Comparison of ENCODE assay signal across 30 cellular contexts in genomic region chr18:36536426-36536825, GRCh38.
DNase-seq lines count a peak whose midpoint lies in the region; ATAC-seq, FAIRE-seq and TF ChIP-seq lines count a peak whose summit lies in the region.
"Had no signal": no experiment of that assay in that cellular context is flagged by ENCODE, and none has a peak within 500 bp of the region (broad histone marks: within the 10 kb centered on the region; RNA-seq: fewer than 3 reads in every experiment).

No MANE protein-coding gene starts in this region.

- TF ChIP-seq EP300 in GM12878 (IDR thresholded peaks at IDR 0.05; ENCODE audit: borderline replicate concordance in 1 of 2, control insufficient read depth in 1 of 2, low read depth in 2 of 2, low read length in 2 of 2) = no peak

- H3K27me3 Mint-ChIP-seq in naive thymus-derived CD8-positive, alpha-beta T cell = peaks cover 0 to 13% (median 8%) of the 10 kb centered on the region in 5 donors

- H3K27me3 ChIP-seq in DND-41 (ENCODE audit: insufficient read depth, low read length, poor library complexity) (no peaks in the 10 kb centered on the region), GM12878 (replicated peaks in 1 of 2; ENCODE audit: control insufficient read depth in 2 of 2, insufficient read depth in 2 of 2, low read length in 1 of 2) (no peaks in the 10 kb centered on the region)
- H3K27me3 ChIP-seq: colonic mucosa, esophagus squamous epithelium, suprapubic skin had no signal

- TF ChIP-seq CTCF in DND-41 (IDR thresholded peaks at IDR 0.05; ENCODE audit: borderline replicate concordance, extremely low read depth, low read length, poor library complexity, severe bottlenecking) = no peak
- no peak for TF ChIP-seq CTCF in GM12878 (IDR thresholded peaks at IDR 0.05 in 2 of 3, conservative IDR thresholded peaks at IDR 0.05 in 1 of 3; ENCODE audit: control insufficient read depth in 2 of 3, extremely low read depth in 1 of 3, insufficient read depth in 1 of 3, low read depth in 3 of 3, low read length in 3 of 3)

- H3K79me2 ChIP-seq in DND-41 (ENCODE audit: insufficient read depth, low read length) = no peaks in the 10 kb centered on the region
- no peaks in the 10 kb centered on the region for H3K79me2 ChIP-seq in GM12878 (ENCODE audit: control insufficient read depth, insufficient read depth, low read length)

- no peaks in the 10 kb centered on the region for H3K36me3 Mint-ChIP-seq in naive thymus-derived CD8-positive, alpha-beta T cell
- H3K36me3 Mint-ChIP-seq: CD8-positive, alpha-beta memory T cell; naive B cell; stimulated activated effector memory CD8-positive, alpha-beta T cell treated with anti-CD3 and anti-CD28 coated beads, Interleukin-12 subunit alpha, Interleukin-12 subunit beta, amount 100 ng/mL, for 72 hours had no signal

- H3K9me3 ChIP-seq in DND-41 (ENCODE audit: insufficient read depth, low read length, severe bottlenecking) (no peaks in the 10 kb centered on the region), GM12878 (replicated peaks; ENCODE audit: control insufficient read depth, insufficient read depth, low read length) (no peaks in the 10 kb centered on the region)
- H3K9me3 ChIP-seq: colonic mucosa, esophagus squamous epithelium, HAP-1, SK-N-SH, spleen, suprapubic skin had no signal

- H2AFZ ChIP-seq in DND-41 (ENCODE audit: low read depth, low read length) = no peak overlapping the region
- H2AFZ ChIP-seq in GM12878 (ENCODE audit: control insufficient read depth, low read depth, low read length) = no peak overlapping the region

- H3K9me3 Mint-ChIP-seq in naive thymus-derived CD8-positive, alpha-beta T cell = no peaks in the 10 kb centered on the region
- H3K9me3 Mint-ChIP-seq: activated CD4-positive, alpha-beta T cell treated with anti-CD3 and anti-CD28 coated beads, Interleukin-2, amount 10 ng/mL, durations not matched to agents 24 days and 14 days; activated T-cell treated with anti-CD3 and anti-CD28 coated beads, Interleukin-2, amount 50 U/mL, for 4 hours; endodermal cell; stimulated activated effector memory CD8-positive, alpha-beta T cell treated with anti-CD3 and anti-CD28 coated beads, Interleukin-12 subunit alpha, Interleukin-12 subunit beta, amount 100 ng/mL, for 72 hours had no signal

- H3K9ac ChIP-seq in DND-41 (ENCODE audit: low read depth, low read length) (no peak overlapping the region), GM12878 (ENCODE audit: control insufficient read depth, insufficient read depth, low read length) (no peak overlapping the region)
- H3K9ac ChIP-seq: SK-N-SH had no signal

- TF ChIP-seq RAD21 in GM12878 (IDR thresholded peaks at IDR 0.05; ENCODE audit: insufficient read depth, low read depth, low read length) = no peak

- H3K27ac Mint-ChIP-seq in naive thymus-derived CD8-positive, alpha-beta T cell = no peak overlapping the region
- H3K27ac Mint-ChIP-seq: activated CD4-positive, alpha-beta T cell treated with anti-CD3 and anti-CD28 coated beads, Interleukin-2, amount 10 ng/mL, durations not matched to agents 24 days and 14 days; CD8-positive, alpha-beta memory T cell; endodermal cell; naive B cell; stimulated activated effector memory CD8-positive, alpha-beta T cell treated with anti-CD3 and anti-CD28 coated beads, Interleukin-12 subunit alpha, Interleukin-12 subunit beta, amount 100 ng/mL, for 72 hours; T-helper 17 cell had no signal

- SMC1A ChIA-PET in GM12878 (lab: Charles Lee; ENCODE audit: uncharacterized antibody, unreplicated experiment) = interaction anchor here (0.5 to 2.7 kb wide), 9 partner anchors 11 to 410 kb away, joined by 3 to 14 read pairs (median 5); no protein-coding TSS in a partner anchor

- H3K36me3 ChIP-seq in DND-41 (ENCODE audit: insufficient read depth, low read length) (no peaks in the 10 kb centered on the region), GM12878 (ENCODE audit: control insufficient read depth in 2 of 2, insufficient read depth in 2 of 2, low read length in 1 of 2) (no peaks in the 10 kb centered on the region; a peak in 2 of 4 replicates)
- H3K36me3 ChIP-seq: colonic mucosa, esophagus squamous epithelium, HAP-1, spleen, suprapubic skin had no signal

- no peak overlapping the region for H3K27ac ChIP-seq in DND-41 (ENCODE audit: low read length)
- no peak overlapping the region for H3K27ac ChIP-seq in GM12878 (ENCODE audit: control insufficient read depth, insufficient read depth)
- H3K27ac ChIP-seq: colonic mucosa, esophagus squamous epithelium, RWPE1, spleen, suprapubic skin had no signal

- in situ Hi-C loops in GM12878 (cut with MboI) = no loop called here

- WGBS in GM12878 (ENCODE audit: insufficient coverage, insufficient replicate concordance, low lambda C conversion rate, missing lambda C conversion rate) = 52% methylated on average over 4 of the region's 4 CpGs

- no peak overlapping the region for H3K4me3 ChIP-seq in DND-41 (ENCODE audit: low read depth in 1 of 2, low read length in 2 of 2)
- no peak overlapping the region for H3K4me3 ChIP-seq in GM12878
- H3K4me3 ChIP-seq: colonic mucosa, esophagus squamous epithelium, HAP-1, spleen, suprapubic skin had no signal

- no peak for FAIRE-seq in GM12878 (lab: Jason Lieb, UNC)
- FAIRE-seq: bronchial epithelial cell, frontal cortex, GM12892 had no signal

- no peak overlapping the region for H3K4me2 ChIP-seq in DND-41 (ENCODE audit: insufficient read depth, low read length)
- no peak overlapping the region for H3K4me2 ChIP-seq in GM12878 (ENCODE audit: control insufficient read depth, insufficient read depth)
- H3K4me2 ChIP-seq: SK-N-SH had no signal

- RAD21 ChIA-PET in GM12878 (lab: Charles Lee; ENCODE audit: unreplicated experiment) = interaction anchor here (0.9 to 1.2 kb wide), 2 partner anchors 24 to 29 kb away, joined by 3 to 6 read pairs; no protein-coding TSS in a partner anchor

- CTCF ChIA-PET in GM12878 (lab: Yijun Ruan, JAX) = interaction anchor here (1.1 to 1.2 kb wide), 4 partner anchors 8 to 239 kb away, joined by 3 to 6 read pairs (median 4); no protein-coding TSS in a partner anchor

- no TSS peak for BruUV-seq in GM12878 (replicated peaks; lab: Mats Ljungman, UMichigan)

- intact Hi-C loops in GM12878 (cut with micrococcal nuclease; ENCODE audit: unreplicated experiment) = no loop called here

- ATAC-seq in DND-41 (ENCODE audit: insufficient read depth, low read depth) (0 out of 3 replicates have a peak, but pooled peaks have one; percentile 39), GM12878 (peak; percentile 17; the same call in 1 of the 3 replicates)
- no peak for ATAC-seq in naive thymus-derived CD8-positive, alpha-beta T cell
- ATAC-seq: activated T-cell treated with anti-CD3 and anti-CD28 coated beads, Interleukin-2, amount 50 U/mL, for 4 hours; left lobe of liver; stimulated activated effector memory CD8-positive, alpha-beta T cell treated with anti-CD3 and anti-CD28 coated beads, Interleukin-12 subunit alpha, Interleukin-12 subunit beta, amount 100 ng/mL, for 72 hours; T-helper 17 cell had no signal

- POLR2A ChIA-PET in GM12878 (lab: Charles Lee) = interaction anchor here (1.2 kb wide), 2 partner anchors 28 to 79 kb away, joined by 3 to 5 read pairs; no protein-coding TSS in a partner anchor
- POLR2A ChIA-PET in naive thymus-derived CD8-positive, alpha-beta T cell (lab: Charles Lee) = no interaction called here

- no peak for TF ChIP-seq POLR2A in GM12878 (IDR thresholded peaks at IDR 0.05; ENCODE audit: low read depth, low read length)

- DNase-seq in NCI-H146 (lab: John Stamatoyannopoulos, UW) (peak; percentile 37), NCI-H146 treated with DMSO at 0.1 percent for 48 hours (lab: John Stamatoyannopoulos, UW; ENCODE audit: unreplicated experiment) (no peak), DND-41 (no peak), NCI-H2171 (lab: John Stamatoyannopoulos, UW) (peak; percentile 83), GM12878 (ENCODE audit: low read depth, low spot score) (no peak), NCI-H2029 treated with DMSO at 0.1 percent for 48 hours (lab: John Stamatoyannopoulos, UW) (no peak), amygdala (lab: John Stamatoyannopoulos, UW) (no peak)
- no peak for DNase-seq in naive thymus-derived CD8-positive, alpha-beta T cell
- DNase-seq: 8988T; activated CD4-positive, alpha-beta T cell treated with anti-CD3 and anti-CD28 coated beads, Interleukin-2, amount 10 ng/mL, durations not matched to agents 24 days and 14 days; activated naive CD4-positive, alpha-beta T cell; activated T-cell treated with anti-CD3 and anti-CD28 coated beads, Interleukin-2, amount 50 U/mL, for 4 hours; CD8-positive, alpha-beta memory T cell; colonic mucosa; endodermal cell; esophagus squamous epithelium; naive B cell; NCI-H1092 treated with DMSO at 0.1 percent for 48 hours; SK-N-SH; spleen; stimulated activated CD4-positive, alpha-beta T cell treated with anti-CD3 and anti-CD28 coated beads, Interleukin-2, amount 100 ng/mL, for 48 hours; T-helper 17 cell had no signal

- H3K4me1 ChIP-seq in DND-41 (ENCODE audit: insufficient read depth, low read length) = no peaks in the 10 kb centered on the region
- no peaks in the 10 kb centered on the region for H3K4me1 ChIP-seq in GM12878 (ENCODE audit: control insufficient read depth, insufficient read depth, low read length)
- H3K4me1 ChIP-seq: colonic mucosa, spleen had no signal

- no peaks in the 10 kb centered on the region for H4K20me1 ChIP-seq in DND-41 (ENCODE audit: insufficient read depth, low read length)
- no peaks in the 10 kb centered on the region for H4K20me1 ChIP-seq in GM12878 (ENCODE audit: control insufficient read depth, insufficient read depth)

- no peak overlapping the region for H3K4me3 Mint-ChIP-seq in naive thymus-derived CD8-positive, alpha-beta T cell
- H3K4me3 Mint-ChIP-seq: activated CD4-positive, alpha-beta T cell treated with anti-CD3 and anti-CD28 coated beads, Interleukin-2, amount 10 ng/mL, durations not matched to agents 24 days and 14 days; activated T-cell treated with anti-CD3 and anti-CD28 coated beads, Interleukin-2, amount 50 U/mL, for 4 hours; CD8-positive, alpha-beta memory T cell; endodermal cell; naive B cell; stimulated activated effector memory CD8-positive, alpha-beta T cell treated with anti-CD3 and anti-CD28 coated beads, Interleukin-12 subunit alpha, Interleukin-12 subunit beta, amount 100 ng/mL, for 72 hours; T-helper 17 cell had no signal

- H3K4me1 Mint-ChIP-seq in naive thymus-derived CD8-positive, alpha-beta T cell = peaks cover 0 to 7% (median 4%) of the 10 kb centered on the region in 4 donors
- H3K4me1 Mint-ChIP-seq: endodermal cell, naive B cell had no signal

TF ChIP-seq in GM12878, 131 proteins besides CTCF, POLR2A, EP300 and RAD21:
- TF ChIP-seq ZBED1 (IDR thresholded peaks at IDR 0.05; ENCODE audit: borderline replicate concordance) (no peak), CREM (IDR thresholded peaks at IDR 0.05; ENCODE audit: low read depth) (no peak), MTA2 (IDR thresholded peaks at IDR 0.05; ENCODE audit: low read depth) (no peak), SREBF2 (IDR thresholded peaks at IDR 0.05; ENCODE audit: low read length) (no peak), NR2F1 (conservative IDR thresholded peaks at IDR 0.05) (no peak)

Comparison
In these comparisons a context has a peak if more than half of its experiments do, and no peak if none do; other contexts are left out.
1. DNase-seq: peak in NCI-H146 (single experiment) and NCI-H2171 (single experiment); none in NCI-H146 treated with DMSO at 0.1 percent for 48 hours (single experiment), DND-41 (single experiment), GM12878 (single experiment), NCI-H2029 treated with DMSO at 0.1 percent for 48 hours (single experiment), naive thymus-derived CD8-positive, alpha-beta T cell (0 of 10) and amygdala (0 of 56).
2. ATAC-seq: peak in DND-41 (single experiment) and GM12878 (single experiment); none in naive thymus-derived CD8-positive, alpha-beta T cell (0 of 2).